ENCODE assay signal across 28 cellular contexts in genomic region chr18:57550510-57550909, GRCh38.
"Had no signal": no experiment of that assay in that cellular context is flagged by ENCODE, and none has a peak within 500 bp of the region (broad histone marks: within the 10 kb centered on the region; RNA-seq: fewer than 3 reads in every experiment).

No MANE protein-coding gene starts in this region.

- FAIRE-seq: small intestine, urothelium cell line had no signal

- H3K27me3 Mint-ChIP-seq: naive B cell; naive thymus-derived CD8-positive, alpha-beta T cell; natural killer cell treated with Interleukin-12 subunit alpha and Interleukin-12 subunit beta and Interleukin-15 and Interleukin-18, amount 100 ng/mL, for 72 hours; progenitor cell of endocrine pancreas; stimulated activated naive CD8-positive, alpha-beta T cell treated with anti-CD3 and anti-CD28 coated beads, Interleukin-15, amount 100 ng/mL, for 72 hours had no signal

- H3K9me3 ChIP-seq: ovary, psoas muscle, right lobe of liver, sigmoid colon, thoracic aorta, thyroid gland, tibial nerve, upper lobe of left lung, vagina had no signal

- H3K4me1 Mint-ChIP-seq: stimulated activated effector memory CD8-positive, alpha-beta T cell treated with anti-CD3 and anti-CD28 coated beads, Interleukin-12 subunit alpha, Interleukin-12 subunit beta, amount 100 ng/mL, for 72 hours had no signal

- ATAC-seq: naive thymus-derived CD8-positive, alpha-beta T cell; natural killer cell treated with Interleukin-12 subunit alpha and Interleukin-12 subunit beta and Interleukin-15 and Interleukin-18, amount 100 ng/mL, for 72 hours; psoas muscle; right cardiac atrium; right lobe of liver; stimulated activated effector memory CD8-positive, alpha-beta T cell treated with anti-CD3 and anti-CD28 coated beads, Interleukin-12 subunit alpha, Interleukin-12 subunit beta, amount 100 ng/mL, for 72 hours; stimulated activated naive B cell treated with anti-CD40 and anti-IgM and Interleukin-4, amounts not matched to agents 10 μg/mL and 1 μg/mL and 100 μg/mL, for 72 hours; stimulated activated naive CD8-positive, alpha-beta T cell treated with anti-CD3 and anti-CD28 coated beads, Interleukin-15, amount 100 ng/mL, for 72 hours; stimulated activated naive CD8-positive, alpha-beta T cell treated with anti-CD3 and anti-CD28 coated beads, Interleukin-15, Interleukin-2, amounts not matched to agents 100 U/mL and 50 U/mL, for 24 hours had no signal

- DNase-seq: naive B cell; naive thymus-derived CD8-positive, alpha-beta T cell; occipital lobe; ovary; posterior cingulate gyrus; psoas muscle; right cardiac atrium; right lobe of liver; sigmoid colon; small intestine; stimulated activated CD4-positive, alpha-beta T cell treated with anti-CD3 and anti-CD28 coated beads, Interleukin-15, amount 100 ng/mL, for 24 hours; stimulated activated CD4-positive, alpha-beta T cell treated with anti-CD3 and anti-CD28 coated beads, Interleukin-2, amount 100 ng/mL, for 24 hours; stimulated activated CD4-positive, alpha-beta T cell treated with anti-CD3 and anti-CD28 coated beads, Interleukin-2, amount 100 ng/mL, for 48 hours; stimulated activated CD4-positive, alpha-beta T cell treated with anti-CD3 and anti-CD28 coated beads, Interleukin-4, amount 100 ng/mL, for 24 hours; stimulated activated naive B cell treated with anti-CD40 and anti-IgM and Interleukin-4, amounts not matched to agents 10 μg/mL and 1 μg/mL and 100 μg/mL, for 72 hours; stimulated activated naive CD8-positive, alpha-beta T cell treated with anti-CD3 and anti-CD28 coated beads, Interleukin-15, amount 100 ng/mL, for 72 hours; stimulated activated naive CD8-positive, alpha-beta T cell treated with anti-CD3 and anti-CD28 coated beads, Interleukin-15, Interleukin-2, amounts not matched to agents 100 U/mL and 50 U/mL, for 24 hours; thyroid gland; trophoblast cell had no signal

- H3K4me1 ChIP-seq: parathyroid adenoma, psoas muscle, right lobe of liver, sigmoid colon, thyroid gland, tibial nerve, upper lobe of left lung, vagina had no signal

- H3K36me3 ChIP-seq: ovary had no signal

- H3K9me3 Mint-ChIP-seq: naive B cell; naive thymus-derived CD8-positive, alpha-beta T cell; natural killer cell treated with Interleukin-12 subunit alpha and Interleukin-12 subunit beta and Interleukin-15 and Interleukin-18, amount 100 ng/mL, for 72 hours; stimulated activated effector memory CD8-positive, alpha-beta T cell treated with anti-CD3 and anti-CD28 coated beads, Interleukin-12 subunit alpha, Interleukin-12 subunit beta, amount 100 ng/mL, for 72 hours; stimulated activated naive B cell treated with anti-CD40 and anti-IgM and Interleukin-4, amounts not matched to agents 10 μg/mL and 1 μg/mL and 100 μg/mL, for 72 hours; stimulated activated naive CD8-positive, alpha-beta T cell treated with anti-CD3 and anti-CD28 coated beads, Interleukin-15, amount 100 ng/mL, for 72 hours had no signal

- H2AFZ ChIP-seq: parathyroid adenoma had no signal

- H3K27ac ChIP-seq: ovary, parathyroid adenoma, psoas muscle, right lobe of liver, sigmoid colon, thoracic aorta, thyroid gland, tibial nerve, upper lobe of left lung, vagina had no signal

- H3K27me3 ChIP-seq: ovary, right lobe of liver, sigmoid colon, thyroid gland, tibial nerve, upper lobe of left lung, vagina had no signal

- H3K9ac ChIP-seq: parathyroid adenoma had no signal

- H3K4me3 ChIP-seq: ovary, psoas muscle, right lobe of liver, sigmoid colon, thoracic aorta, thyroid gland, tibial nerve, upper lobe of left lung, vagina had no signal

- H3K4me3 Mint-ChIP-seq: naive B cell; naive thymus-derived CD8-positive, alpha-beta T cell; natural killer cell treated with Interleukin-12 subunit alpha and Interleukin-12 subunit beta and Interleukin-15 and Interleukin-18, amount 100 ng/mL, for 72 hours; stimulated activated effector memory CD8-positive, alpha-beta T cell treated with anti-CD3 and anti-CD28 coated beads, Interleukin-12 subunit alpha, Interleukin-12 subunit beta, amount 100 ng/mL, for 72 hours; stimulated activated naive B cell treated with anti-CD40 and anti-IgM and Interleukin-4, amounts not matched to agents 10 μg/mL and 1 μg/mL and 100 μg/mL, for 72 hours; stimulated activated naive CD8-positive, alpha-beta T cell treated with anti-CD3 and anti-CD28 coated beads, Interleukin-15, amount 100 ng/mL, for 72 hours had no signal

- H3K27ac Mint-ChIP-seq: naive B cell; naive thymus-derived CD8-positive, alpha-beta T cell; natural killer cell treated with Interleukin-12 subunit alpha and Interleukin-12 subunit beta and Interleukin-15 and Interleukin-18, amount 100 ng/mL, for 72 hours; progenitor cell of endocrine pancreas; stimulated activated effector memory CD8-positive, alpha-beta T cell treated with anti-CD3 and anti-CD28 coated beads, Interleukin-12 subunit alpha, Interleukin-12 subunit beta, amount 100 ng/mL, for 72 hours; stimulated activated naive B cell treated with anti-CD40 and anti-IgM and Interleukin-4, amounts not matched to agents 10 μg/mL and 1 μg/mL and 100 μg/mL, for 72 hours; stimulated activated naive CD8-positive, alpha-beta T cell treated with anti-CD3 and anti-CD28 coated beads, Interleukin-15, amount 100 ng/mL, for 72 hours had no signal
